ENCODE assay signal across 8 cellular contexts in the genomic region with DNA sequence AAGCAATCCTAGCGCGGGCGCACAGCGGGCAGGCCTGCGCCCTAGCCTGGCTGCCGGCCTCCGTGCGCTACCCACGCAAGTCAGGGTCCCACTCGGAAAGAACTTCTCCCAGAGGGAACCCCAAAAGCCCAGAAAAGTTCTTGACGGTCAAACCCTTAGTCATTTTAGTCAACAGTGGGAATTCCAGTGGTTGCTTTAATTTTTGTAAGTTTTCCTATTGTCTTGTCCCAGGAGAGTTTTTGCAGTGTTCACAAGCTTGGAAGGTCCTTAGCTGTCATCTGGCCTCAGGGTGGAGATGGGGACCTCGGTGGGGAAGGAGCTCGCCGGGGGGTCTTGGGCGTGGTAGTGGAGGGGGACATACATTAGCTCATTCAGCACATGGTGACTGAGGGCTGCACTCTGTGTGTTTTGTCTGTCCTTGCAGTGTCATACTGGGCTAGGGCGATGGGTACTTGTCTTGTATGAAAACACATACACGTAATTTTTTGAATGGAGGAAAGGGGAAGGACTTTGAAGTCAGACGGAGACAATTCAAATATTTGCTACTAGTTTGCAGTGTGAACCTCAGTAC. TPM values are rescaled to one million over a fixed set of nuclear protein-coding genes. Genes with fewer than 3 reads are reported as not detected.
DNase-seq lines count a peak whose midpoint lies in the region; ATAC-seq, FAIRE-seq and TF ChIP-seq lines count a peak whose summit lies in the region.

No MANE protein-coding gene starts in this region.

- peak; percentile 23 for ATAC-seq in GM21723 (IDR thresholded peaks at IDR 0.05; ENCODE audit: unreplicated experiment)
- ATAC-seq in natural killer cell treated with Interleukin-12 subunit alpha and Interleukin-12 subunit beta and Interleukin-15 and Interleukin-18, amount 100 ng/mL, for 72 hours = no peak

- H3K27me3 Mint-ChIP-seq in natural killer cell treated with Interleukin-12 subunit alpha and Interleukin-12 subunit beta and Interleukin-15 and Interleukin-18, amount 100 ng/mL, for 72 hours = peaks cover 0 to 2% of the 10 kb centered on the region in 2 donors

- no peak for FAIRE-seq in endothelial cell of umbilical vein (lab: Jason Lieb, UNC)

- BruUV-seq in PC-9 (replicated peaks; lab: Mats Ljungman, UMichigan) = TSS peak; percentile 18
- no TSS peak for BruUV-seq in endothelial cell of umbilical vein (replicated peaks; lab: Mats Ljungman, UMichigan)

- peak overlapping the region; percentile 47 for H3K9ac ChIP-seq in endothelial cell of umbilical vein (replicated peaks; ENCODE audit: extremely low read depth, insufficient read depth, low read length)

- POLR2A ChIA-PET in PC-9 (lab: Charles Lee; ENCODE audit: unreplicated experiment) (no interaction called here), endothelial cell of umbilical vein (lab: Charles Lee) (no interaction called here)

- H3K4me1 Mint-ChIP-seq in natural killer cell treated with Interleukin-12 subunit alpha and Interleukin-12 subunit beta and Interleukin-15 and Interleukin-18, amount 100 ng/mL, for 72 hours (ENCODE audit: low read depth in 2 of 2) = peaks cover 4 to 5% of the 10 kb centered on the region in 2 donors

- DNase-seq in PC-9 (peak in 1 of 2 experiments; percentile 15), endothelial cell of umbilical vein (ENCODE audit: low read depth, low spot score) (peak; percentile 34), occipital lobe (lab: John Stamatoyannopoulos, UW) (no peak), GM19238 (ENCODE audit: insufficient read length, low spot score) (no peak), nucleus accumbens (lab: John Stamatoyannopoulos, UW) (no peak)
- DNase-seq in natural killer cell treated with Interleukin-12 subunit alpha and Interleukin-12 subunit beta and Interleukin-15 and Interleukin-18, amount 100 ng/mL, for 72 hours (ENCODE audit: low spot score) = no peak

- peak overlapping the region; percentile 26 to 44 for H3K27ac Mint-ChIP-seq in natural killer cell treated with Interleukin-12 subunit alpha and Interleukin-12 subunit beta and Interleukin-15 and Interleukin-18, amount 100 ng/mL, for 72 hours

- TF ChIP-seq POLR2A in endothelial cell of umbilical vein (IDR thresholded peaks at IDR 0.05; ENCODE audit: low read depth, low read length) = peak; percentile 26

- H3F3A ChIP-seq in DOHH2 (ENCODE audit: control insufficient read depth, insufficient read depth) (no peaks in the 10 kb centered on the region), PC-9 (ENCODE audit: insufficient read depth, low read depth) (peaks cover 10% of the 10 kb centered on the region)

- no peaks in the 10 kb centered on the region for H3K9me3 Mint-ChIP-seq in natural killer cell treated with Interleukin-12 subunit alpha and Interleukin-12 subunit beta and Interleukin-15 and Interleukin-18, amount 100 ng/mL, for 72 hours

- dilution Hi-C loops in endothelial cell of umbilical vein (cut with MboI; ENCODE audit: extremely low pct_ligation_motif_present, low sequenced_read_pairs) = no loop called here

- no peaks in the 10 kb centered on the region for H3K36me3 ChIP-seq in DOHH2 (ENCODE audit: control insufficient read depth, low read length)
- H3K36me3 ChIP-seq in PC-9 (ENCODE audit: low read depth) = no peaks in the 10 kb centered on the region
- H3K36me3 ChIP-seq in endothelial cell of umbilical vein (ENCODE audit: control insufficient read depth in 2 of 2, extremely low read depth in 1 of 2, insufficient read depth in 2 of 2, low read length in 2 of 2) = no peaks in the 10 kb centered on the region

- H3K27ac ChIP-seq in DOHH2 (ENCODE audit: low read depth, low read length) (no peak overlapping the region), PC-9 (no peak overlapping the region), endothelial cell of umbilical vein (ENCODE audit: insufficient read depth, low read depth, low read length) (peak overlapping the region; percentile 25)

- H3K9me3 ChIP-seq in DOHH2 (ENCODE audit: control insufficient read depth, insufficient read depth, low read length) = no peaks in the 10 kb centered on the region
- no peaks in the 10 kb centered on the region for H3K9me3 ChIP-seq in PC-9 (ENCODE audit: insufficient read depth, low read depth)
- no peaks in the 10 kb centered on the region for H3K9me3 ChIP-seq in endothelial cell of umbilical vein (replicated peaks; ENCODE audit: control insufficient read depth, insufficient read depth, low read length)

- H3K9me2 ChIP-seq in DOHH2 (replicated peaks; ENCODE audit: control insufficient read depth, low read length) = no peaks in the 10 kb centered on the region
- no peaks in the 10 kb centered on the region for H3K9me2 ChIP-seq in PC-9 (ENCODE audit: insufficient read depth)

- H2AFZ ChIP-seq in PC-9 (peak overlapping the region; percentile 98), endothelial cell of umbilical vein (ENCODE audit: low read depth, low read length) (peak overlapping the region; percentile 94)

- H3K27me3 ChIP-seq in DOHH2 (ENCODE audit: control insufficient read depth, low read length) (no peaks in the 10 kb centered on the region), PC-9 (ENCODE audit: insufficient read depth, low read depth) (no peaks in the 10 kb centered on the region), endothelial cell of umbilical vein (ENCODE audit: control insufficient read depth in 2 of 2, insufficient read depth in 2 of 2, low read length in 2 of 2) (peaks cover 0 to 6% of the 10 kb centered on the region in 2 experiments)

- H3K4me3 ChIP-seq in DOHH2 (ENCODE audit: low read length) = peak overlapping the region; percentile 82
- H3K4me3 ChIP-seq in PC-9 = peak overlapping the region; percentile 91
- peak overlapping the region; percentile 63 to 88 (median 66) for H3K4me3 ChIP-seq in endothelial cell of umbilical vein (replicated peaks in 1 of 3; ENCODE audit: insufficient read depth in 1 of 3, low read depth in 1 of 3, low read length in 3 of 3)

- intact Hi-C loops in PC-9 (cut with micrococcal nuclease; ENCODE audit: unreplicated experiment) (no loop called here), endothelial cell of umbilical vein (cut with micrococcal nuclease) (no loop called here)

- H3K9me1 ChIP-seq in endothelial cell of umbilical vein (replicated peaks; ENCODE audit: control insufficient read depth, extremely low read depth, insufficient read depth, low read length) = no peaks in the 10 kb centered on the region

- H3K36me3 Mint-ChIP-seq in natural killer cell treated with Interleukin-12 subunit alpha and Interleukin-12 subunit beta and Interleukin-15 and Interleukin-18, amount 100 ng/mL, for 72 hours = no peaks in the 10 kb centered on the region

- H3K4me2 ChIP-seq in DOHH2 (ENCODE audit: low read length) = peak overlapping the region; percentile 69
- H3K4me2 ChIP-seq in PC-9 = peak overlapping the region; percentile 92
- H3K4me2 ChIP-seq in endothelial cell of umbilical vein (ENCODE audit: insufficient read depth, low read length) = peak overlapping the region; percentile 90

- peak overlapping the region; percentile 81 for H3K4me3 Mint-ChIP-seq in natural killer cell treated with Interleukin-12 subunit alpha and Interleukin-12 subunit beta and Interleukin-15 and Interleukin-18, amount 100 ng/mL, for 72 hours

- H3K79me2 ChIP-seq in DOHH2 (ENCODE audit: control insufficient read depth, low read length) (no peaks in the 10 kb centered on the region), PC-9 (ENCODE audit: low read depth) (peaks cover 10% of the 10 kb centered on the region), endothelial cell of umbilical vein (ENCODE audit: control insufficient read depth, insufficient read depth, low read length) (no peaks in the 10 kb centered on the region)

- peaks cover 12% of the 10 kb centered on the region for H3K4me1 ChIP-seq in DOHH2 (ENCODE audit: control insufficient read depth, low read length)
- peaks cover 25% of the 10 kb centered on the region for H3K4me1 ChIP-seq in PC-9 (replicated peaks; ENCODE audit: insufficient read depth)
- peaks cover 9% of the 10 kb centered on the region for H3K4me1 ChIP-seq in endothelial cell of umbilical vein (ENCODE audit: control insufficient read depth, extremely low read depth, insufficient read depth, low read length)

- no peaks in the 10 kb centered on the region for H4K20me1 ChIP-seq in DOHH2 (ENCODE audit: control insufficient read depth, insufficient read depth, low read depth, low read length)
- no peaks in the 10 kb centered on the region for H4K20me1 ChIP-seq in PC-9 (ENCODE audit: insufficient read depth)
- H4K20me1 ChIP-seq in endothelial cell of umbilical vein (replicated peaks; ENCODE audit: control insufficient read depth, extremely low read depth, insufficient read depth, low read length) = no peaks in the 10 kb centered on the region

- CTCF ChIA-PET in PC-9 (lab: Charles Lee) (no interaction called here), endothelial cell of umbilical vein (lab: Charles Lee) (interaction anchor here (1.0 to 1.6 kb wide), 2 partner anchors 9 to 351 kb away, joined by 3 to 8 read pairs; no protein-coding TSS in a partner anchor)

- no peak for TF ChIP-seq CTCF in DOHH2 (IDR thresholded peaks at IDR 0.05; ENCODE audit: low read depth, low read length, poor library complexity, severe bottlenecking)
- no peak for TF ChIP-seq CTCF in PC-9 (conservative IDR thresholded peaks at IDR 0.05)
- TF ChIP-seq CTCF in endothelial cell of umbilical vein (IDR thresholded peaks at IDR 0.05; ENCODE audit: extremely low read depth in 1 of 2, insufficient read depth in 1 of 2, low read depth in 1 of 2, low read length in 2 of 2) = no peak

RNA-seq across cellular contexts. Expression of gene MINDY4, which starts 0.7 kb away (rescaled TPM):
- total RNA-seq in PC-9 (2021) = 11.5 and 14.8 TPM in 2 replicates
- total RNA-seq in endothelial cell of umbilical vein = 4.7 and 5.2 TPM in 2 replicates
- polyA plus RNA-seq in endothelial cell of umbilical vein = 2.2 and 2.3 TPM in 2 replicates
- 1.5 and 1.9 TPM in 2 replicates for polyA plus RNA-seq in endothelial cell of umbilical vein (2011; cell fraction: cytosol; rRNA removed)
- polyA plus RNA-seq in endothelial cell of umbilical vein (2011; cell fraction: nucleus; rRNA removed) = 8.1 TPM in 2 replicates
- 2.3 and 2.4 TPM in 2 replicates for polyA plus RNA-seq in endothelial cell of umbilical vein (2012)
- 2.7 and 4.2 TPM in 2 replicates for polyA minus RNA-seq in endothelial cell of umbilical vein
- not detected for polyA minus RNA-seq in endothelial cell of umbilical vein (2011; cell fraction: cytosol; rRNA and poly(A)+ RNA removed)
- polyA minus RNA-seq in endothelial cell of umbilical vein (2011; cell fraction: nucleus; rRNA and poly(A)+ RNA removed) = 6.9 and 7.8 TPM in 2 replicates
- total RNA-seq in natural killer cell treated with Interleukin-12 subunit alpha and Interleukin-12 subunit beta and Interleukin-15 and Interleukin-18, amount 100 ng/mL, for 72 hours = 1 to 10 TPM in 1 of 2 donors, under 1 TPM in 1; 0.93 to 2.5 TPM
- 5.3 TPM for total RNA-seq in occipital lobe

RNA-seq across cellular contexts. Expression of gene INMT, which starts 20.0 kb away (rescaled TPM):
- total RNA-seq in PC-9 (2021) (not detected in 2 replicates), endothelial cell of umbilical vein (not detected in 2 replicates), occipital lobe (0.16 TPM)
- not detected in 2 replicates for polyA plus RNA-seq in endothelial cell of umbilical vein
- polyA plus RNA-seq in endothelial cell of umbilical vein (2011; cell fraction: cytosol; rRNA removed) = not detected in 2 replicates
- not detected in 2 replicates for polyA plus RNA-seq in endothelial cell of umbilical vein (2011; cell fraction: nucleus; rRNA removed)
- not detected in 2 replicates for polyA plus RNA-seq in endothelial cell of umbilical vein (2012)
- 0.19 TPM in 1 of 2 replicates, not detected in the other for polyA minus RNA-seq in endothelial cell of umbilical vein
- not detected for polyA minus RNA-seq in endothelial cell of umbilical vein (2011; cell fraction: cytosol; rRNA and poly(A)+ RNA removed)
- polyA minus RNA-seq in endothelial cell of umbilical vein (2011; cell fraction: nucleus; rRNA and poly(A)+ RNA removed) = not detected in 2 replicates
- under 1 TPM in 1 of 2 donors, not detected in 1; 0.33 TPM for total RNA-seq in natural killer cell treated with Interleukin-12 subunit alpha and Interleukin-12 subunit beta and Interleukin-15 and Interleukin-18, amount 100 ng/mL, for 72 hours
